ENCODE assay signal across 8 cellular contexts in the genomic region with DNA sequence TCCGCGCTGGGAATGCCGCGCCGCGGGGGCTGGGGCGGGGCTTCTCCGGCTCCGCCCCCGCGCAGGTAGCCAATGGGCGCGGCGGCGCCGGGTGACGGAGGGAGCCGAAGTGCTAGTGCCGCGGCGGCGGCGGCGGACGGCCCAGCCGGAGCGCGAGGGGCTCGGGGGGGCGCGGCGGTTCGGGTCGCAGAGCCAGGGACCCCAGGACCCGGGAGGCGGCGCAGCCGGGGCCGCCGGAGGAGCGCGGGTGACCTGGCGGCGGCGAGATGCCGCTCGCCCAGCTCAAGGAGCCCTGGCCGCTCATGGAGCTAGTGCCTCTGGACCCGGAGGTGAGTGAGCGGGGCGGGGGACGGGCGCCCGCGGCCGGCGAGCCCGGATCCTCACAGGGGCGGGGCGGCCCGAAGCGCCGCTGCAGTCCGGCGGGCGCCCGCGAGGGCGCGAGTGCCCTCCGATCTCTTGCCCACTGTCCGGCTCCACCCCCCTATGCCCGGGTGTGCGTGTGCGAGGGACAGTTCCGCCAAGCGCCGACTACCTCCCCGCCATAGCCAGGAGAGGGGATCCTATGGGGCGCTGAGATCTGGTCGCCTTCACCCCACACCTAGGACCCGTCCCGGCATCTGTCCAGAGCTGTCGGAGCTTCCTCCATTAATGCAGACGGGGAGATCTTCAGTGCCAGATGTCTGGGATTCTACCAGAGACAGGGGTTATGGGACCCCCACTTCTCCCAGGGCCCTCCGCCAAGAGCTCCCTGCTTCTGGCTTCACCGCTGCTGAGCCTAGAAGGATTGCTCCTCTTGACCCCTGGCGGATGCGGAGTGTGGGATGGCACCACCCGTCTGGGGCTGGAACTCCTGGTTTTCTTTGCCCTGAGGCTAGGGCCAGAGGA. TPM values are rescaled to one million over a fixed set of nuclear protein-coding genes. Genes with fewer than 3 reads are reported as not detected.
DNase-seq lines count a peak whose midpoint lies in the region; ATAC-seq and TF ChIP-seq lines count a peak whose summit lies in the region.

A gene (plus strand): TSS at position 107 of the 885 bp plus-strand sequence. CDS start 160 bp downstream, at position 267.

- H3K27me3 Mint-ChIP-seq in activated T-helper 2 cell treated with anti-CD3 and anti-CD28 coated beads, Interferon-gamma antibody, Interleukin-2, Interleukin-4, amounts not matched to agents 10 μg/mL and 5 μg/mL and 100 μg/mL, durations not matched to agents 14 hours and 24 hours and 36 hours (ENCODE audit: low read depth): peaks cover 4% of the 10 kb centered on the region
- H3K27me3 Mint-ChIP-seq in natural killer cell treated with Interleukin-12 subunit alpha and Interleukin-12 subunit beta and Interleukin-15 and Interleukin-18, amount 100 ng/mL, for 72 hours: peaks cover 0 to 2% of the 10 kb centered on the region in 2 donors

- peak; percentile 83 for ATAC-seq in GM19452 (IDR thresholded peaks at IDR 0.05; ENCODE audit: unreplicated experiment)
- ATAC-seq in natural killer cell treated with Interleukin-12 subunit alpha and Interleukin-12 subunit beta and Interleukin-15 and Interleukin-18, amount 100 ng/mL, for 72 hours: peak; percentile 93 to 96

- H3K27me3 ChIP-seq in Peyer's patch: no peaks in the 10 kb centered on the region

- peak within 1 kb of the TSS; percentile 96 for H3K4me3 Mint-ChIP-seq in activated T-helper 2 cell treated with anti-CD3 and anti-CD28 coated beads, Interferon-gamma antibody, Interleukin-2, Interleukin-4, amounts not matched to agents 10 μg/mL and 5 μg/mL and 100 μg/mL, durations not matched to agents 14 hours and 24 hours and 36 hours (ENCODE audit: low read depth)
- peak within 1 kb of the TSS; percentile 89 for H3K4me3 Mint-ChIP-seq in natural killer cell treated with Interleukin-12 subunit alpha and Interleukin-12 subunit beta and Interleukin-15 and Interleukin-18, amount 100 ng/mL, for 72 hours

- TF ChIP-seq CTCF in Peyer's patch (IDR thresholded peaks at IDR 0.05) (peak in 1 of 6 experiments; percentile 24), fibroblast of the aortic adventitia (IDR thresholded peaks at IDR 0.05; ENCODE audit: insufficient read depth, low read length) (no peak)

- peak within 1 kb of the TSS; percentile 93 for H3K27ac Mint-ChIP-seq in activated T-helper 2 cell treated with anti-CD3 and anti-CD28 coated beads, Interferon-gamma antibody, Interleukin-2, Interleukin-4, amounts not matched to agents 10 μg/mL and 5 μg/mL and 100 μg/mL, durations not matched to agents 14 hours and 24 hours and 36 hours
- H3K27ac Mint-ChIP-seq in natural killer cell treated with Interleukin-12 subunit alpha and Interleukin-12 subunit beta and Interleukin-15 and Interleukin-18, amount 100 ng/mL, for 72 hours: peak within 1 kb of the TSS; percentile 69 to 90

- intact Hi-C loops in activated T-helper 2 cell treated with anti-CD3 and anti-CD28 coated beads, Interferon-gamma antibody, Interleukin-2, Interleukin-4, amounts not matched to agents 10 μg/mL and 5 μg/mL and 100 μg/mL, durations not matched to agents 14 hours and 24 hours and 36 hours (cut with micrococcal nuclease): loop anchor here (2.0 kb wide), 1 partner anchor 29 kb away; no protein-coding TSS in a partner anchor

- peak; percentile 30 to 92 for TF ChIP-seq POLR2A in Peyer's patch (IDR thresholded peaks at IDR 0.05)

- H3K36me3 ChIP-seq in Peyer's patch: no peaks in the 10 kb centered on the region

- no peaks in the 10 kb centered on the region for H3K36me3 Mint-ChIP-seq in activated T-helper 2 cell treated with anti-CD3 and anti-CD28 coated beads, Interferon-gamma antibody, Interleukin-2, Interleukin-4, amounts not matched to agents 10 μg/mL and 5 μg/mL and 100 μg/mL, durations not matched to agents 14 hours and 24 hours and 36 hours (ENCODE audit: low read depth)
- H3K36me3 Mint-ChIP-seq in natural killer cell treated with Interleukin-12 subunit alpha and Interleukin-12 subunit beta and Interleukin-15 and Interleukin-18, amount 100 ng/mL, for 72 hours: no peaks in the 10 kb centered on the region

- peaks cover 21% of the 10 kb centered on the region for H3K4me1 Mint-ChIP-seq in activated T-helper 2 cell treated with anti-CD3 and anti-CD28 coated beads, Interferon-gamma antibody, Interleukin-2, Interleukin-4, amounts not matched to agents 10 μg/mL and 5 μg/mL and 100 μg/mL, durations not matched to agents 14 hours and 24 hours and 36 hours (ENCODE audit: low read depth)
- H3K4me1 Mint-ChIP-seq in natural killer cell treated with Interleukin-12 subunit alpha and Interleukin-12 subunit beta and Interleukin-15 and Interleukin-18, amount 100 ng/mL, for 72 hours (ENCODE audit: low read depth in 2 of 2): peaks cover 14 to 20% of the 10 kb centered on the region in 2 donors

- peaks cover 0 to 23% (median 6%) of the 10 kb centered on the region in 4 donors for H3K4me1 ChIP-seq in Peyer's patch

- H3K9me3 Mint-ChIP-seq in activated T-helper 2 cell treated with anti-CD3 and anti-CD28 coated beads, Interferon-gamma antibody, Interleukin-2, Interleukin-4, amounts not matched to agents 10 μg/mL and 5 μg/mL and 100 μg/mL, durations not matched to agents 14 hours and 24 hours and 36 hours: no peaks in the 10 kb centered on the region
- no peaks in the 10 kb centered on the region for H3K9me3 Mint-ChIP-seq in natural killer cell treated with Interleukin-12 subunit alpha and Interleukin-12 subunit beta and Interleukin-15 and Interleukin-18, amount 100 ng/mL, for 72 hours

- DNase-seq in COR-L47 (lab: John Stamatoyannopoulos, UW) (peak; percentile 54), HK-2 (ENCODE audit: unreplicated experiment) (peak; percentile 66), Peyer's patch (peak; percentile 68 to 87 (median 81)), fibroblast of the aortic adventitia (ENCODE audit: low read depth) (no peak), substantia nigra (lab: John Stamatoyannopoulos, UW) (peak in 30 of 49 donors; percentile 10 to 84 (median 48))
- DNase-seq in activated T-helper 2 cell treated with anti-CD3 and anti-CD28 coated beads, Interferon-gamma antibody, Interleukin-2, Interleukin-4, amounts not matched to agents 10 μg/mL and 5 μg/mL and 100 μg/mL, durations not matched to agents 14 hours and 24 hours and 36 hours (ENCODE audit: low spot score): peak; percentile 65
- peak; percentile 76 for DNase-seq in natural killer cell treated with Interleukin-12 subunit alpha and Interleukin-12 subunit beta and Interleukin-15 and Interleukin-18, amount 100 ng/mL, for 72 hours (ENCODE audit: low spot score)

- H3K9me3 ChIP-seq in Peyer's patch: no peaks in the 10 kb centered on the region

- H3K27ac ChIP-seq in Peyer's patch: peak within 1 kb of the TSS; percentile 81 to 97 (median 88)
- H3K27ac ChIP-seq in substantia nigra (ENCODE audit: low read depth, low read length, poor library complexity, severe bottlenecking): peak within 1 kb of the TSS; percentile 77

- peak within 1 kb of the TSS; percentile 71 to 99 (median 79) for H3K4me3 ChIP-seq in Peyer's patch
- peak within 1 kb of the TSS; percentile 62 for H3K4me3 ChIP-seq in fibroblast of the aortic adventitia (ENCODE audit: low read depth, low read length)

RNA-seq across cellular contexts. Expression of the gene that starts here (rescaled TPM):
- 100 to 1,000 TPM in 3 of 4 donors, 10 to 100 TPM in 1; 69.3 to 311 (median 292) TPM for total RNA-seq in Peyer's patch
- 190 and 199 TPM in 2 replicates for total RNA-seq in activated T-helper 2 cell treated with anti-CD3 and anti-CD28 coated beads, Interferon-gamma antibody, Interleukin-2, Interleukin-4, amounts not matched to agents 10 μg/mL and 5 μg/mL and 100 μg/mL, durations not matched to agents 14 hours and 24 hours and 36 hours
- 1.3 and 2.9 TPM in 2 replicates for total RNA-seq in fibroblast of the aortic adventitia (ENCODE audit: low replicate concordance)
- total RNA-seq in natural killer cell treated with Interleukin-12 subunit alpha and Interleukin-12 subunit beta and Interleukin-15 and Interleukin-18, amount 100 ng/mL, for 72 hours: 100 to 1,000 TPM; 324 to 369 TPM

Comparison
In these comparisons a context has a peak if more than half of its experiments do, and no peak if none do; other contexts are left out.
1. RNA of the gene that starts here (total RNA-seq): 324 to 369 TPM in natural killer cell treated with Interleukin-12 subunit alpha and Interleukin-12 subunit beta and Interleukin-15 and Interleukin-18, amount 100 ng/mL, for 72 hours, 69.3 to 311 TPM in Peyer's patch and 190 to 199 TPM in activated T-helper 2 cell treated with anti-CD3 and anti-CD28 coated beads, Interferon-gamma antibody, Interleukin-2, Interleukin-4, amounts not matched to agents 10 μg/mL and 5 μg/mL and 100 μg/mL, durations not matched to agents 14 hours and 24 hours and 36 hours; 1.3 to 2.9 TPM in fibroblast of the aortic adventitia; every median in the first group is over 10 times any median in the second.